Comparison of ENCODE assay signal across 1 cellular context in the genomic region with DNA sequence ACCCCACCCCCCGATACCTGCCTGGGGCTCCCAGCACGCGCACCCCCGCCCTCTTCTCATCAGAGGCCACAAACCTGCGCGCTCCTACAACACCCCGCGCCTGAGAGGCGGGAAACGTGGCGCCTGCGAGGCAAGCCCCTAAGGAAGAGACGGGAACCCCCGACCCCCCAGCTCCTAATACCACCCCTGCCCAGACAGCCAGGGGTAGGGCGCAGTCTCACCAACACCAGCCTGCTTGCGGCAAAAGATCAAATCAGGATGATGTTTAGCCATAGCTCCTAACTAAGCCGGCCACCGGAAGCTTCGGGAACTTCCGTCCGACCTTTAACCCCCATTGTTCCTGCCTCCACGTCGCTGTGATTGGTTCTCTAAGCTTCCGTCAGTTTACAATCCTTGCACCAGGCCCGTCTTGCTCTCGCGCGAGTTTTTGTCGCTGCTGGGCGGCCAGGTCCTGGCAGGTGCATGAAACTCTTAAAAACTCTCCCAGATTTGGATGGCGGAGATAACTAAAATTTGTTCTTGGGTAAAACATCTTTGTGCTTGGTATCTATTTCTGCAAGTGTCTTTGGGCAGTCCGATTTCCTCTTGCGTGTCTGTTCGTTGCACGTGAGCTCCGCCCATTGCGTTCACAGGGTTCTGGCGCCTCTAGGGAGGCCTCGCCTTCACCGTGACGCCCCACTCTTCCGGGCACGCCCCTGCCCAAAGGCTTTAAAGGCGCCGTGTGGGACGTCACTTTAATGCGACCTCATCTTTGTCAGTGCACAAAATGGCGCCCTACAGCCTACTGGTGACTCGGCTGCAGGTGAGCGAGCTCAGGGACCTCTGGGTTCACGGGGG.
TF ChIP-seq lines count a peak whose summit lies in the region.

TSS of gene ACO2 (plus strand) at position 737 of the 837 bp plus-strand sequence. CDS start at position 767, 30 bp downstream.
TSS of gene PHF5A (minus strand) at position 312 of the 837 bp plus-strand sequence. CDS start at position 273, 39 bp downstream.

TF ChIP-seq in K562, 482 proteins besides CTCF, POLR2A, EP300 and RAD21 (continued from another document and continues in another):
- TF ChIP-seq MEF2A (IDR thresholded peaks at IDR 0.05; ENCODE audit: control insufficient read depth, low read depth, low read length) (no peak), MLLT1 (IDR thresholded peaks at IDR 0.05) (peak in 1 of 2 experiments; percentile 41; a peak in 1 of 4 replicates), RBBP5 (IDR thresholded peaks at IDR 0.05; ENCODE audit: borderline replicate concordance, insufficient read depth, low read length, poor library complexity, severe bottlenecking) (peak; percentile 87), TBP (optimal IDR thresholded peaks at IDR 0.05; ENCODE audit: low read depth, low read length) (peak; percentile 96), DIDO1 (tag; IDR thresholded peaks at IDR 0.05; ENCODE audit: low read depth) (peak; percentile 67), TAF7 (tag; IDR thresholded peaks at IDR 0.05) (peak; percentile 87), POLR2AphosphoS5 (IDR thresholded peaks at IDR 0.05; ENCODE audit: control insufficient read depth, insufficient read depth, low read depth, low read length) (peak; percentile 41), POU5F1 (IDR thresholded peaks at IDR 0.05; ENCODE audit: borderline replicate concordance, low read depth, low read length, partially characterized antibody) (peak; percentile 6), ZNF197 (CRISPR knock-in tag; IDR thresholded peaks at IDR 0.05; ENCODE audit: low read depth) (0 out of 2 replicates have a peak, but pooled peaks have one; percentile 78), NFE2L1 (tag; IDR thresholded peaks at IDR 0.05; ENCODE audit: borderline replicate concordance, low read depth) (no peak), CC2D1A (IDR thresholded peaks at IDR 0.05) (0 out of 2 replicates have a peak, but pooled peaks have one; percentile 23), POLR2G (IDR thresholded peaks at IDR 0.05; ENCODE audit: low read depth, low read length) (peak; percentile 82), HEY1 (CRISPR knock-in tag; IDR thresholded peaks at IDR 0.05; ENCODE audit: borderline replicate concordance) (no peak), CHD4 (IDR thresholded peaks at IDR 0.05; ENCODE audit: insufficient read depth, insufficient replicate concordance, low read depth, low read length, poor library complexity, severe bottlenecking) (no peak), PHF8 (IDR thresholded peaks at IDR 0.05; ENCODE audit: borderline replicate concordance, low read length) (peak; percentile 61; the same call in 1 of the 2 replicates), NFIC (IDR thresholded peaks at IDR 0.05) (peak; percentile 99), MAZ (CRISPR knock-in tag; conservative IDR thresholded peaks at IDR 0.05 in 1 of 2, IDR thresholded peaks at IDR 0.05 in 1 of 2) (peak in 1 of 2 experiments; percentile 44; a peak in 3 of 4 replicates), NEUROD1 (IDR thresholded peaks at IDR 0.05; ENCODE audit: borderline replicate concordance, low read depth, low read length, partially characterized antibody) (peak; percentile 59), GTF2A2 (tag; IDR thresholded peaks at IDR 0.05) (no peak; the same call in 1 of the 2 replicates), MYC (IDR thresholded peaks at IDR 0.05; ENCODE audit: low read depth, low read length) (peak; percentile 64), MYC (CRISPR knock-in tag; IDR thresholded peaks at IDR 0.05; ENCODE audit: borderline replicate concordance, low read depth) (0 out of 2 replicates have a peak, but pooled peaks have one; percentile 77), JUNB (CRISPR knock-in tag; conservative IDR thresholded peaks at IDR 0.05) (no peak), SRSF7 (optimal IDR thresholded peaks at IDR 0.05; ENCODE audit: low read depth, low read length) (no peak), ARHGAP35 (IDR thresholded peaks at IDR 0.05; ENCODE audit: partially characterized antibody) (peak; percentile 74), SP1 (CRISPR knock-in tag; IDR thresholded peaks at IDR 0.05) (peak; percentile 97), ETV1 (tag; conservative IDR thresholded peaks at IDR 0.05; ENCODE audit: low read depth) (peak; percentile 49; the same call in 1 of the 2 replicates), CREB1 (IDR thresholded peaks at IDR 0.05) (peak; percentile 97), CREB1 (CRISPR knock-in tag; IDR thresholded peaks at IDR 0.05) (peak; percentile 98), HBP1 (CRISPR knock-in tag; IDR thresholded peaks at IDR 0.05) (no peak), BACH1 (tag; IDR thresholded peaks at IDR 0.05) (peak; percentile 77; the same call in 1 of the 2 replicates), ZBTB12 (CRISPR knock-in tag; IDR thresholded peaks at IDR 0.05) (peak; percentile 92), FOS (IDR thresholded peaks at IDR 0.05; ENCODE audit: extremely low read depth, insufficient read length) (peak; percentile 74), ZBTB8A (IDR thresholded peaks at IDR 0.05; ENCODE audit: partially characterized antibody) (no peak), ATF1 (CRISPR knock-in tag; IDR thresholded peaks at IDR 0.05) (peak; percentile 88), ATF1 (tag; IDR thresholded peaks at IDR 0.05) (peak; percentile 99), SUPT5H (IDR thresholded peaks at IDR 0.05) (peak; percentile 71), CHD2 (IDR thresholded peaks at IDR 0.05; ENCODE audit: low read depth, low read length) (peak; percentile 93), KLF13 (tag; IDR thresholded peaks at IDR 0.05; ENCODE audit: borderline replicate concordance, low read depth) (peak; percentile 76; the same call in 1 of the 2 replicates), CBX8 (IDR thresholded peaks at IDR 0.05; ENCODE audit: borderline replicate concordance, extremely low read depth, low read depth, low read length, poor library complexity, severe bottlenecking) (no peak), BHLHE40 (IDR thresholded peaks at IDR 0.05; ENCODE audit: low read length) (peak; percentile 97), SETDB1 (IDR thresholded peaks at IDR 0.05; ENCODE audit: low read length) (peak; percentile 46)
- TF ChIP-seq, protein P1, sequence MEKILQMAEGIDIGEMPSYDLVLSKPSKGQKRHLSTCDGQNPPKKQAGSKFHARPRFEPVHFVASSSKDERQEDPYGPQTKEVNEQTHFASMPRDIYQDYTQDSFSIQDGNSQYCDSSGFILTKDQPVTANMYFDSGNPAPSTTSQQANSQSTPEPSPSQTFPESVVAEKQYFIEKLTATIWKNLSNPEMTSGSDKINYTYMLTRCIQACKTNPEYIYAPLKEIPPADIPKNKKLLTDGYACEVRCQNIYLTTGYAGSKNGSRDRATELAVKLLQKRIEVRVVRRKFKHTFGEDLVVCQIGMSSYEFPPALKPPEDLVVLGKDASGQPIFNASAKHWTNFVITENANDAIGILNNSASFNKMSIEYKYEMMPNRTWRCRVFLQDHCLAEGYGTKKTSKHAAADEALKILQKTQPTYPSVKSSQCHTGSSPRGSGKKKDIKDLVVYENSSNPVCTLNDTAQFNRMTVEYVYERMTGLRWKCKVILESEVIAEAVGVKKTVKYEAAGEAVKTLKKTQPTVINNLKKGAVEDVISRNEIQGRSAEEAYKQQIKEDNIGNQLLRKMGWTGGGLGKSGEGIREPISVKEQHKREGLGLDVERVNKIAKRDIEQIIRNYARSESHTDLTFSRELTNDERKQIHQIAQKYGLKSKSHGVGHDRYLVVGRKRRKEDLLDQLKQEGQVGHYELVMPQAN (IDR thresholded peaks at IDR 0.05; ENCODE audit: borderline replicate concordance), result peak; percentile 88
- TF ChIP-seq, protein P2, sequence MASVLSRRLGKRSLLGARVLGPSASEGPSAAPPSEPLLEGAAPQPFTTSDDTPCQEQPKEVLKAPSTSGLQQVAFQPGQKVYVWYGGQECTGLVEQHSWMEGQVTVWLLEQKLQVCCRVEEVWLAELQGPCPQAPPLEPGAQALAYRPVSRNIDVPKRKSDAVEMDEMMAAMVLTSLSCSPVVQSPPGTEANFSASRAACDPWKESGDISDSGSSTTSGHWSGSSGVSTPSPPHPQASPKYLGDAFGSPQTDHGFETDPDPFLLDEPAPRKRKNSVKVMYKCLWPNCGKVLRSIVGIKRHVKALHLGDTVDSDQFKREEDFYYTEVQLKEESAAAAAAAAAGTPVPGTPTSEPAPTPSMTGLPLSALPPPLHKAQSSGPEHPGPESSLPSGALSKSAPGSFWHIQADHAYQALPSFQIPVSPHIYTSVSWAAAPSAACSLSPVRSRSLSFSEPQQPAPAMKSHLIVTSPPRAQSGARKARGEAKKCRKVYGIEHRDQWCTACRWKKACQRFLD (CRISPR knock-in tag; IDR thresholded peaks at IDR 0.05), result 0 out of 2 replicates have a peak, but pooled peaks have one; percentile 54
- TF ChIP-seq, protein P3, sequence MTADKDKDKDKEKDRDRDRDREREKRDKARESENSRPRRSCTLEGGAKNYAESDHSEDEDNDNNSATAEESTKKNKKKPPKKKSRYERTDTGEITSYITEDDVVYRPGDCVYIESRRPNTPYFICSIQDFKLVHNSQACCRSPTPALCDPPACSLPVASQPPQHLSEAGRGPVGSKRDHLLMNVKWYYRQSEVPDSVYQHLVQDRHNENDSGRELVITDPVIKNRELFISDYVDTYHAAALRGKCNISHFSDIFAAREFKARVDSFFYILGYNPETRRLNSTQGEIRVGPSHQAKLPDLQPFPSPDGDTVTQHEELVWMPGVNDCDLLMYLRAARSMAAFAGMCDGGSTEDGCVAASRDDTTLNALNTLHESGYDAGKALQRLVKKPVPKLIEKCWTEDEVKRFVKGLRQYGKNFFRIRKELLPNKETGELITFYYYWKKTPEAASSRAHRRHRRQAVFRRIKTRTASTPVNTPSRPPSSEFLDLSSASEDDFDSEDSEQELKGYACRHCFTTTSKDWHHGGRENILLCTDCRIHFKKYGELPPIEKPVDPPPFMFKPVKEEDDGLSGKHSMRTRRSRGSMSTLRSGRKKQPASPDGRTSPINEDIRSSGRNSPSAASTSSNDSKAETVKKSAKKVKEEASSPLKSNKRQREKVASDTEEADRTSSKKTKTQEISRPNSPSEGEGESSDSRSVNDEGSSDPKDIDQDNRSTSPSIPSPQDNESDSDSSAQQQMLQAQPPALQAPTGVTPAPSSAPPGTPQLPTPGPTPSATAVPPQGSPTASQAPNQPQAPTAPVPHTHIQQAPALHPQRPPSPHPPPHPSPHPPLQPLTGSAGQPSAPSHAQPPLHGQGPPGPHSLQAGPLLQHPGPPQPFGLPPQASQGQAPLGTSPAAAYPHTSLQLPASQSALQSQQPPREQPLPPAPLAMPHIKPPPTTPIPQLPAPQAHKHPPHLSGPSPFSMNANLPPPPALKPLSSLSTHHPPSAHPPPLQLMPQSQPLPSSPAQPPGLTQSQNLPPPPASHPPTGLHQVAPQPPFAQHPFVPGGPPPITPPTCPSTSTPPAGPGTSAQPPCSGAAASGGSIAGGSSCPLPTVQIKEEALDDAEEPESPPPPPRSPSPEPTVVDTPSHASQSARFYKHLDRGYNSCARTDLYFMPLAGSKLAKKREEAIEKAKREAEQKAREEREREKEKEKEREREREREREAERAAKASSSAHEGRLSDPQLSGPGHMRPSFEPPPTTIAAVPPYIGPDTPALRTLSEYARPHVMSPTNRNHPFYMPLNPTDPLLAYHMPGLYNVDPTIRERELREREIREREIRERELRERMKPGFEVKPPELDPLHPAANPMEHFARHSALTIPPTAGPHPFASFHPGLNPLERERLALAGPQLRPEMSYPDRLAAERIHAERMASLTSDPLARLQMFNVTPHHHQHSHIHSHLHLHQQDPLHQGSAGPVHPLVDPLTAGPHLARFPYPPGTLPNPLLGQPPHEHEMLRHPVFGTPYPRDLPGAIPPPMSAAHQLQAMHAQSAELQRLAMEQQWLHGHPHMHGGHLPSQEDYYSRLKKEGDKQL (CRISPR knock-in tag; IDR thresholded peaks at IDR 0.05; ENCODE audit: borderline replicate concordance), result peak; percentile 61; the same call in 1 of the 2 replicates
- TF ChIP-seq, protein P4, sequence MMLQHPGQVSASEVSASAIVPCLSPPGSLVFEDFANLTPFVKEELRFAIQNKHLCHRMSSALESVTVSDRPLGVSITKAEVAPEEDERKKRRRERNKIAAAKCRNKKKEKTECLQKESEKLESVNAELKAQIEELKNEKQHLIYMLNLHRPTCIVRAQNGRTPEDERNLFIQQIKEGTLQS (IDR thresholded peaks at IDR 0.05), result peak; percentile 42; the same call in 1 of the 2 replicates
- TF ChIP-seq, protein P4 (CRISPR knock-in tag; conservative IDR thresholded peaks at IDR 0.05), result 0 out of 2 replicates have a peak, but pooled peaks have one; percentile 59
